9 cellular contexts compared by ENCODE assay signal in genomic region chr11:36306888-36307287, GRCh38. TPM values are rescaled to one million over a fixed set of nuclear protein-coding genes. Genes with fewer than 3 reads are reported as not detected.
DNase-seq lines count a peak whose midpoint lies in the region; ATAC-seq and TF ChIP-seq lines count a peak whose summit lies in the region.
"Had no signal": no experiment of that assay in that cellular context is flagged by ENCODE, and none has a peak within 500 bp of the region (broad histone marks: within the 10 kb centered on the region; RNA-seq: fewer than 3 reads in every experiment).

No MANE protein-coding gene starts in this region.

- intact Hi-C loops in ovary (cut with DNase I) (loop anchor here in 3 of 4 donors (10.0 kb wide), 2 partner anchors 158 to 168 kb away; no protein-coding TSS in a partner anchor), psoas muscle (cut with DNase I) (no loop called here)

- peak; percentile 8 for DNase-seq in NCI-H2196 (lab: John Stamatoyannopoulos, UW; ENCODE audit: unreplicated experiment)
- DNase-seq in NCI-H2196 treated with DMSO at 0.1 percent for 48 hours (lab: John Stamatoyannopoulos, UW; ENCODE audit: unreplicated experiment): no peak
- DNase-seq in NCI-H2171 treated with DMSO at 0.1 percent for 48 hours (lab: John Stamatoyannopoulos, UW): peak; percentile 42
- DNase-seq in central memory CD8-positive, alpha-beta T cell (ENCODE audit: low spot score in 2 of 2): no peak
- DNase-seq in ovary: peak in 1 of 5 donors; percentile 48
- DNase-seq in stimulated activated CD4-positive, alpha-beta T cell treated with anti-CD3 and anti-CD28 coated beads, Interleukin-4, amount 100 ng/mL, for 4 hours: no peak
- no peak for DNase-seq in MG63
- DNase-seq in psoas muscle: no peak

- H3K4me1 ChIP-seq in ovary (ENCODE audit: insufficient read depth) (no peaks in the 10 kb centered on the region), psoas muscle (no peaks in the 10 kb centered on the region)

- peak in 2 of 3 donors; percentile 27 to 51 for TF ChIP-seq CTCF in ovary (IDR thresholded peaks at IDR 0.05)
- TF ChIP-seq CTCF in psoas muscle (IDR thresholded peaks at IDR 0.05): no peak

- H3K4me3 ChIP-seq in ovary (no peak overlapping the region), MG63 (no peak overlapping the region), psoas muscle (no peak overlapping the region)
- H3K4me3 ChIP-seq: BLaER1 treated with 17β-estradiol and CSF1 and Interleukin-3, amounts not matched to agents 10 nM and 100 nM had no signal

- no peaks in the 10 kb centered on the region for H3K36me3 Mint-ChIP-seq in central memory CD8-positive, alpha-beta T cell (ENCODE audit: insufficient read depth)

- H3K9me3 ChIP-seq in ovary: no peaks in the 10 kb centered on the region
- no peaks in the 10 kb centered on the region for H3K9me3 ChIP-seq in MG63
- no peaks in the 10 kb centered on the region for H3K9me3 ChIP-seq in psoas muscle

- no peaks in the 10 kb centered on the region for H3K27me3 ChIP-seq in ovary
- no peaks in the 10 kb centered on the region for H3K27me3 ChIP-seq in MG63
- H3K27me3 ChIP-seq in psoas muscle (ENCODE audit: insufficient read depth in 3 of 3, low read length in 2 of 3): no peaks in the 10 kb centered on the region
- H3K27me3 ChIP-seq: BLaER1 treated with 17β-estradiol and CSF1 and Interleukin-3, amounts not matched to agents 10 nM and 100 nM had no signal

- no peak for TF ChIP-seq EP300 in ovary (IDR thresholded peaks at IDR 0.05)

- H3K36me3 ChIP-seq in ovary (no peaks in the 10 kb centered on the region), MG63 (no peaks in the 10 kb centered on the region), psoas muscle (ENCODE audit: insufficient read depth in 1 of 2, low read depth in 1 of 2) (no peaks in the 10 kb centered on the region)
- H3K36me3 ChIP-seq: BLaER1 treated with 17β-estradiol and CSF1 and Interleukin-3, amounts not matched to agents 10 nM and 100 nM had no signal

- no peak for TF ChIP-seq POLR2A in ovary (IDR thresholded peaks at IDR 0.05)

- no peaks in the 10 kb centered on the region for H3K9me3 Mint-ChIP-seq in central memory CD8-positive, alpha-beta T cell

- peak; percentile 32 for ATAC-seq in central memory CD8-positive, alpha-beta T cell (replicated peaks; ENCODE audit: extremely low read depth, poor library complexity, severe bottlenecking)
- no peak for ATAC-seq in psoas muscle

- no peak overlapping the region for H3K27ac Mint-ChIP-seq in central memory CD8-positive, alpha-beta T cell (ENCODE audit: low read depth)

- H3K4me3 Mint-ChIP-seq in central memory CD8-positive, alpha-beta T cell: no peak overlapping the region

- H3K27me3 Mint-ChIP-seq in central memory CD8-positive, alpha-beta T cell: peaks cover 7% of the 10 kb centered on the region

- H3K27ac ChIP-seq in ovary (no peak overlapping the region), psoas muscle (no peak overlapping the region)
- H3K27ac ChIP-seq: BLaER1 treated with 17β-estradiol and CSF1 and Interleukin-3, amounts not matched to agents 10 nM and 100 nM had no signal

- 36 to 44% (median 37%) methylated on average over 3 of the region's 3 CpGs for WGBS in ovary, 3 donors
- 49 to 66% (median 56%) methylated on average over 3 of the region's 3 CpGs for WGBS in psoas muscle, 3 donors

- H3K4me1 Mint-ChIP-seq in central memory CD8-positive, alpha-beta T cell: peaks cover 11% of the 10 kb centered on the region

RNA-seq across cellular contexts. Expression of gene PRR5L, which starts 10.8 kb away (rescaled TPM):
- total RNA-seq in ovary: 10 to 100 TPM in 6 of 7 donors, 1 to 10 TPM in 1; 5.9 to 56.3 (median 26.2) TPM
- polyA plus RNA-seq in ovary: 10 to 100 TPM in 1 of 2 donors, 1 to 10 TPM in 1; 9.2 to 13.8 TPM
- total RNA-seq in MG63 (2014; rRNA removed; shearing (Covaris generic); ENCODE audit: low replicate concordance): 5.3 TPM in 1 of 2 replicates, not detected in the other
- total RNA-seq in psoas muscle: 1 to 10 TPM in 2 of 4 donors, under 1 TPM in 2; 0.66 to 2.5 (median 1.4) TPM
- polyA plus RNA-seq in psoas muscle: 1 to 10 TPM in 1 of 3 donors, under 1 TPM in 2; 0.39 to 1.4 (median 0.82) TPM

RNA-seq across cellular contexts. Expression of gene COMMD9, which starts 17.7 kb away (rescaled TPM):
- total RNA-seq in ovary (10 to 100 TPM; 18.4 to 47.6 (median 33.0) TPM), psoas muscle (10 to 100 TPM; 52.1 to 79.6 (median 71.8) TPM)
- polyA plus RNA-seq in ovary (10 to 100 TPM; 25.5 to 51.5 TPM), psoas muscle (10 to 100 TPM; 53.0 to 67.2 (median 54.0) TPM)
- 19.2 and 130 TPM in 2 replicates for total RNA-seq in MG63 (2014; rRNA removed; shearing (Covaris generic); ENCODE audit: low replicate concordance)

Comparison
In these comparisons a context has a peak if more than half of its experiments do, and no peak if none do; other contexts are left out.
1. DNase-seq: peak in NCI-H2196 (single experiment) and NCI-H2171 treated with DMSO at 0.1 percent for 48 hours (single experiment); none in NCI-H2196 treated with DMSO at 0.1 percent for 48 hours (single experiment), central memory CD8-positive, alpha-beta T cell (0 of 2), stimulated activated CD4-positive, alpha-beta T cell treated with anti-CD3 and anti-CD28 coated beads, Interleukin-4, amount 100 ng/mL, for 4 hours (0 of 2), MG63 (single experiment) and psoas muscle (0 of 2).
2. intact Hi-C loops: an anchor here in ovary (10.0 kb wide); none called in psoas muscle.